15 cellular contexts compared by ENCODE assay signal in genomic region chr20:22509090-22509938, GRCh38.
DNase-seq lines count a peak whose midpoint lies in the region; ATAC-seq and TF ChIP-seq lines count a peak whose summit lies in the region.
"Had no signal": no experiment of that assay in that cellular context is flagged by ENCODE, and none has a peak within 500 bp of the region (broad histone marks: within the 10 kb centered on the region; RNA-seq: fewer than 3 reads in every experiment).

No MANE protein-coding gene starts in this region.

- H3K4me3 ChIP-seq in endodermal cell (ENCODE audit: low read length), result no peak overlapping the region

- H3K36me3 Mint-ChIP-seq in endodermal cell (ENCODE audit: low read depth) (no peaks in the 10 kb centered on the region), progenitor cell of endocrine pancreas (ENCODE audit: insufficient read depth) (no peaks in the 10 kb centered on the region)
- H3K36me3 Mint-ChIP-seq in activated naive CD8-positive, alpha-beta T cell treated with anti-CD3 and anti-CD28 coated beads, Interleukin-2, amount 50 U/mL, for 24 hours (ENCODE audit: low read depth), result no peaks in the 10 kb centered on the region
- H3K36me3 Mint-ChIP-seq: CD14-positive monocyte; CD8-positive, alpha-beta T cell had no signal

- H3K36me3 ChIP-seq in endodermal cell (ENCODE audit: control insufficient read depth, insufficient read depth, low read length), result no peaks in the 10 kb centered on the region

- H3K4me3 Mint-ChIP-seq in endodermal cell, result no peak overlapping the region
- no peak overlapping the region for H3K4me3 Mint-ChIP-seq in progenitor cell of endocrine pancreas (ENCODE audit: low read depth)
- no peak overlapping the region for H3K4me3 Mint-ChIP-seq in activated naive CD8-positive, alpha-beta T cell treated with anti-CD3 and anti-CD28 coated beads, Interleukin-2, amount 50 U/mL, for 24 hours
- H3K4me3 Mint-ChIP-seq: CD14-positive monocyte; CD8-positive, alpha-beta T cell; H9 had no signal

- H3K9ac ChIP-seq in endodermal cell (ENCODE audit: extremely low read depth, low read length, poor library complexity, severe bottlenecking), result no peak overlapping the region

- H3K27me3 ChIP-seq in endodermal cell (ENCODE audit: control insufficient read depth, insufficient read depth, low read length, poor library complexity, severe bottlenecking), result no peaks in the 10 kb centered on the region

- ATAC-seq in activated naive CD8-positive, alpha-beta T cell treated with anti-CD3 and anti-CD28 coated beads, Interleukin-2, amount 50 U/mL, for 24 hours, result no peak
- no peak for ATAC-seq in HG02763 (IDR thresholded peaks at IDR 0.05; ENCODE audit: unreplicated experiment)
- ATAC-seq: CD8-positive, alpha-beta T cell had no signal

- H3K27me3 Mint-ChIP-seq in endodermal cell (ENCODE audit: insufficient read depth) (no peaks in the 10 kb centered on the region), progenitor cell of endocrine pancreas (no peaks in the 10 kb centered on the region)
- H3K27me3 Mint-ChIP-seq in activated naive CD8-positive, alpha-beta T cell treated with anti-CD3 and anti-CD28 coated beads, Interleukin-2, amount 50 U/mL, for 24 hours, result no peaks in the 10 kb centered on the region

- no peaks in the 10 kb centered on the region for H3K9me3 ChIP-seq in endodermal cell (ENCODE audit: control insufficient read depth, low read length)

- DNase-seq in DMS153 (lab: John Stamatoyannopoulos, UW) (peak; percentile 16), DMS153 treated with DMSO at 0.1 percent for 48 hours (lab: John Stamatoyannopoulos, UW; ENCODE audit: unreplicated experiment) (no peak), NCI-H2029 (lab: John Stamatoyannopoulos, UW) (peak; percentile 82), endodermal cell (no peak), progenitor cell of endocrine pancreas (ENCODE audit: low spot score, unreplicated experiment) (no peak), T-helper 9 cell (no peak)
- DNase-seq in activated naive CD8-positive, alpha-beta T cell treated with anti-CD3 and anti-CD28 coated beads, Interleukin-2, amount 50 U/mL, for 24 hours, result no peak
- DNase-seq: CD8-positive, alpha-beta T cell; DND-41; GDM1; GOT3; H9 had no signal

- H3K9me3 Mint-ChIP-seq in endodermal cell (no peaks in the 10 kb centered on the region), progenitor cell of endocrine pancreas (ENCODE audit: low read depth) (no peaks in the 10 kb centered on the region)
- H3K9me3 Mint-ChIP-seq in activated naive CD8-positive, alpha-beta T cell treated with anti-CD3 and anti-CD28 coated beads, Interleukin-2, amount 50 U/mL, for 24 hours, result no peaks in the 10 kb centered on the region
- H3K9me3 Mint-ChIP-seq: CD8-positive, alpha-beta T cell; H9 had no signal

- peaks cover 58% of the 10 kb centered on the region for H3K4me1 Mint-ChIP-seq in endodermal cell
- peaks cover 64% of the 10 kb centered on the region for H3K4me1 Mint-ChIP-seq in progenitor cell of endocrine pancreas (ENCODE audit: low read depth)
- H3K4me1 Mint-ChIP-seq in activated naive CD8-positive, alpha-beta T cell treated with anti-CD3 and anti-CD28 coated beads, Interleukin-2, amount 50 U/mL, for 24 hours, result no peaks in the 10 kb centered on the region
- H3K4me1 Mint-ChIP-seq: CD14-positive monocyte had no signal

- TF ChIP-seq CTCF in endodermal cell (conservative IDR thresholded peaks at IDR 0.05) (no peak), progenitor cell of endocrine pancreas (IDR thresholded peaks at IDR 0.05; ENCODE audit: unreplicated experiment) (no peak)

- peaks cover 24% of the 10 kb centered on the region for H3K4me1 ChIP-seq in endodermal cell (ENCODE audit: control insufficient read depth, insufficient read depth, low read length)

- H3K27ac ChIP-seq in endodermal cell (ENCODE audit: low read depth, low read length), result no peak overlapping the region
- H3K27ac ChIP-seq: 22Rv1 had no signal

- peak overlapping the region; percentile 32 for H3K27ac Mint-ChIP-seq in endodermal cell
- peak overlapping the region; percentile 63 for H3K27ac Mint-ChIP-seq in progenitor cell of endocrine pancreas
- no peak overlapping the region for H3K27ac Mint-ChIP-seq in activated naive CD8-positive, alpha-beta T cell treated with anti-CD3 and anti-CD28 coated beads, Interleukin-2, amount 50 U/mL, for 24 hours
- H3K27ac Mint-ChIP-seq: CD8-positive, alpha-beta T cell had no signal

- 89 to 92% methylated on average over 4 to 8 of the region's 8 CpGs for WGBS in endodermal cell (ENCODE audit: insufficient coverage in 1 of 2, insufficient read length in 1 of 2), 2 experiments

Comparison
In these comparisons a context has a peak if more than half of its experiments do, and no peak if none do; other contexts are left out.
1. DNase-seq: peak in DMS153 (single experiment) and NCI-H2029 (single experiment); none in DMS153 treated with DMSO at 0.1 percent for 48 hours (single experiment), endodermal cell (single experiment), progenitor cell of endocrine pancreas (single experiment), T-helper 9 cell (single experiment) and activated naive CD8-positive, alpha-beta T cell treated with anti-CD3 and anti-CD28 coated beads, Interleukin-2, amount 50 U/mL, for 24 hours (single experiment).